8 cellular contexts compared by ENCODE assay signal in genomic region chr12:50056629-50056976, GRCh38. TPM values are rescaled to one million over a fixed set of nuclear protein-coding genes. Genes with fewer than 3 reads are reported as not detected.
DNase-seq lines count a peak whose midpoint lies in the region; ATAC-seq, FAIRE-seq and TF ChIP-seq lines count a peak whose summit lies in the region.

No MANE protein-coding gene starts in this region.

- H3K27ac ChIP-seq in CD4-positive, alpha-beta T cell (ENCODE audit: low read depth, low read length) = no peak overlapping the region
- H3K27ac ChIP-seq in cingulate gyrus (ENCODE audit: low read depth, low read length) (peak overlapping the region; percentile 72), transverse colon (no peak overlapping the region)

- no peak for FAIRE-seq in RCC 7860 (lab: Jason Lieb, UNC)

- 0 out of 2 replicates have a peak overlapping the region, but pooled peaks have one; percentile 69 for H2AFZ ChIP-seq in Loucy (ENCODE audit: low read length)
- peak overlapping the region; percentile 33 for H2AFZ ChIP-seq in neuron (ENCODE audit: low read depth, low read length)

- H3K4me2 ChIP-seq in Loucy (ENCODE audit: low read depth, low read length, poor library complexity, severe bottlenecking) = peak overlapping the region; percentile 87

- TF ChIP-seq POLR2A in transverse colon (IDR thresholded peaks at IDR 0.05) = no peak

- peak overlapping the region; percentile 38 for H3K27ac Mint-ChIP-seq in CD4-positive, alpha-beta T cell

- no peaks in the 10 kb centered on the region for H3F3A ChIP-seq in Loucy (ENCODE audit: low read depth)

- peaks cover 40% of the 10 kb centered on the region for H3K4me1 Mint-ChIP-seq in CD4-positive, alpha-beta T cell (ENCODE audit: low read depth)

- no peaks in the 10 kb centered on the region for H4K20me1 ChIP-seq in Loucy (ENCODE audit: insufficient read depth, low read length, poor library complexity, severe bottlenecking)

- peak overlapping the region; percentile 39 for H3K9ac ChIP-seq in Loucy (ENCODE audit: low read depth, low read length, poor library complexity, severe bottlenecking)

- H3K79me2 ChIP-seq in Loucy (ENCODE audit: insufficient read depth, low read length) = no peaks in the 10 kb centered on the region

- no peak for TF ChIP-seq CTCF in CD4-positive, alpha-beta T cell (IDR thresholded peaks at IDR 0.05)
- TF ChIP-seq CTCF in Loucy (conservative IDR thresholded peaks at IDR 0.05; ENCODE audit: low read length) (no peak), transverse colon (IDR thresholded peaks at IDR 0.05) (no peak)

- POLR2A ChIA-PET in CD4-positive, alpha-beta T cell (lab: Charles Lee) = interaction anchor here (0.5 to 1.6 kb wide), 5 partner anchors 13 to 315 kb away, joined by 3 to 7 read pairs (median 4); partner anchors contain the start of genes RACGAP1 and TMBIM6

- H3K9me3 Mint-ChIP-seq in CD4-positive, alpha-beta T cell = no peaks in the 10 kb centered on the region

- H3K4me3 ChIP-seq in Loucy (ENCODE audit: low read length, poor library complexity, severe bottlenecking) (peak overlapping the region; percentile 72), neuron (ENCODE audit: low read length) (peak overlapping the region; percentile 49), transverse colon (peak overlapping the region in 1 of 4 donors; percentile 59)

- 0 to 23% methylated on average over 1 to 3 of the region's 3 CpGs for WGBS in transverse colon (ENCODE audit: low coverage in 1 of 2), 2 donors

- no peaks in the 10 kb centered on the region for H3K9me2 ChIP-seq in Loucy (replicated peaks; ENCODE audit: low read depth, low read length)

- peaks cover 68% of the 10 kb centered on the region for H3K27me3 Mint-ChIP-seq in CD4-positive, alpha-beta T cell

- H3K36me3 ChIP-seq in Loucy (ENCODE audit: insufficient read depth, low read length) = no peaks in the 10 kb centered on the region
- peaks cover 6% of the 10 kb centered on the region for H3K36me3 ChIP-seq in neuron (ENCODE audit: insufficient read depth, low read length)
- H3K36me3 ChIP-seq in transverse colon = no peaks in the 10 kb centered on the region

- CTCF ChIA-PET in CD4-positive, alpha-beta T cell (lab: Charles Lee) = interaction anchor here (0.6 to 4.4 kb wide), 12 partner anchors 10 to 125 kb away, joined by 3 to 36 read pairs (median 4); partner anchors contain the start of gene SMARCD1

- intact Hi-C loops in CD4-positive, alpha-beta T cell (cut with DNase I, micrococcal nuclease) = loop anchor here (1.0 to 5.0 kb wide), 3 partner anchors 89 to 189 kb away; no protein-coding TSS in a partner anchor
- intact Hi-C loops in transverse colon (cut with DNase I; ENCODE audit: low total_unique reads) = loop anchor here (2.0 kb wide), 1 partner anchor 84 kb away; the partner anchor contains the start of gene AQP6

- no peak for ATAC-seq in CD4-positive, alpha-beta T cell (ENCODE audit: poor library complexity)
- ATAC-seq in GM18517 (IDR thresholded peaks at IDR 0.05; ENCODE audit: unreplicated experiment) = no peak

- H3K4me3 Mint-ChIP-seq in CD4-positive, alpha-beta T cell = peak overlapping the region; percentile 93

- TF ChIP-seq EP300 in transverse colon (IDR thresholded peaks at IDR 0.05; ENCODE audit: low read depth) = no peak

- no peak for DNase-seq in CD4-positive, alpha-beta T cell
- no peak for DNase-seq in transverse colon
- DNase-seq in NCI-H526 treated with DMSO at 0.1 percent for 48 hours (lab: John Stamatoyannopoulos, UW) = no peak
- DNase-seq in RCC 7860 (ENCODE audit: low spot score) = no peak

- H3K9me3 ChIP-seq in CD4-positive, alpha-beta T cell (ENCODE audit: control insufficient read depth, low read length) = no peaks in the 10 kb centered on the region
- no peaks in the 10 kb centered on the region for H3K9me3 ChIP-seq in Loucy (ENCODE audit: insufficient read depth, low read depth, low read length)
- no peaks in the 10 kb centered on the region for H3K9me3 ChIP-seq in neuron (ENCODE audit: low read length)
- H3K9me3 ChIP-seq in transverse colon = no peaks in the 10 kb centered on the region

- peaks cover 38% of the 10 kb centered on the region for H3K27me3 ChIP-seq in CD4-positive, alpha-beta T cell (ENCODE audit: control insufficient read depth, insufficient read depth, low read length)
- H3K27me3 ChIP-seq in Loucy (ENCODE audit: insufficient read depth, low read length, poor library complexity, severe bottlenecking) (no peaks in the 10 kb centered on the region), neuron (ENCODE audit: insufficient read depth, low read length) (peaks cover 8% of the 10 kb centered on the region), transverse colon (peaks cover 29% of the 10 kb centered on the region)

- H3K4me1 ChIP-seq in Loucy (ENCODE audit: insufficient read depth, low read length, poor library complexity, severe bottlenecking) = peaks cover 50% of the 10 kb centered on the region
- peaks cover 13% of the 10 kb centered on the region for H3K4me1 ChIP-seq in neuron (ENCODE audit: insufficient read depth, low read length)
- H3K4me1 ChIP-seq in transverse colon = peaks cover 0 to 30% (median 20%) of the 10 kb centered on the region in 4 donors

- H3K36me3 Mint-ChIP-seq in CD4-positive, alpha-beta T cell (ENCODE audit: low read depth) = no peaks in the 10 kb centered on the region

- in situ Hi-C loops in transverse colon (cut with MboI; ENCODE audit: low pct_ligation_motif_present in 1 of 4, low pct_unique_long_range_greater_than_20kb in 1 of 4, low sequenced_read_pairs in 3 of 4) = loop anchor here (5.0 to 25.0 kb wide), 4 partner anchors 82 to 194 kb away; partner anchors contain the start of gene AQP6 (in 2 of the 4)

RNA-seq across cellular contexts. Expression of gene ASIC1, which starts 0.8 kb away (rescaled TPM):
- 1 to 10 TPM; 1.5 to 2.8 TPM for total RNA-seq in CD4-positive, alpha-beta T cell
- 1 to 10 TPM in 1 of 4 donors, under 1 TPM in 3; 0.75 to 3.0 (median 0.81) TPM for total RNA-seq in transverse colon

RNA-seq across cellular contexts. Expression of gene SMARCD1, which starts 28.5 kb away (rescaled TPM):
- total RNA-seq in CD4-positive, alpha-beta T cell = 10 to 100 TPM; 78.9 to 80.0 TPM
- 10 to 100 TPM; 23.7 to 52.4 (median 40.4) TPM for total RNA-seq in transverse colon

RNA-seq across cellular contexts. Expression of gene RACGAP1, which starts 31.3 kb away (rescaled TPM):
- 1 to 10 TPM; 3.0 to 3.3 TPM for total RNA-seq in CD4-positive, alpha-beta T cell
- 10 to 100 TPM in 2 of 4 donors, 1 to 10 TPM in 2; 5.0 to 13.4 (median 9.3) TPM for total RNA-seq in transverse colon

RNA-seq across cellular contexts. Expression of gene GPD1, which starts 47.2 kb away (rescaled TPM):
- under 1 TPM; 0.41 to 0.47 TPM for total RNA-seq in CD4-positive, alpha-beta T cell
- total RNA-seq in transverse colon = 10 to 100 TPM in 2 of 4 donors, 1 to 10 TPM in 1, not detected in 1; 9.2 to 22.1 (median 11.3) TPM

RNA-seq across cellular contexts. Expression of gene COX14, which starts 55.4 kb away (rescaled TPM):
- 10 to 100 TPM; 51.1 to 52.8 TPM for total RNA-seq in CD4-positive, alpha-beta T cell
- 100 to 1,000 TPM in 1 of 4 donors, 10 to 100 TPM in 3; 22.1 to 107 (median 62.0) TPM for total RNA-seq in transverse colon
